In genomic region chr12:6425588-6426531, GRCh38 we compare ENCODE assay signal across 11 cellular contexts. TPM values are rescaled to one million over a fixed set of nuclear protein-coding genes. Genes with fewer than 3 reads are reported as not detected.
DNase-seq lines count a peak whose midpoint lies in the region; ATAC-seq, FAIRE-seq and TF ChIP-seq lines count a peak whose summit lies in the region.
"Had no signal": no experiment of that assay in that cellular context is flagged by ENCODE, and none has a peak within 500 bp of the region (broad histone marks: within the 10 kb centered on the region; RNA-seq: fewer than 3 reads in every experiment).

No MANE protein-coding gene starts in this region.

- no peak overlapping the region for H2BK120ac ChIP-seq in H1 (replicated peaks; ENCODE audit: low read depth, low read length)

- H3K4me2 ChIP-seq in H1 (ENCODE audit: insufficient read depth in 1 of 2, low read depth in 2 of 2, low read length in 2 of 2): no peak overlapping the region

- FAIRE-seq in H1 (lab: Jason Lieb, UNC): no peak

- H3K27ac Mint-ChIP-seq in activated T-cell treated with anti-CD3 and anti-CD28 coated beads, Interleukin-2, amount 50 U/mL, for 24 hours: peak overlapping the region; percentile 99
- peak overlapping the region; percentile 99 for H3K27ac Mint-ChIP-seq in stimulated activated naive B cell treated with anti-CD40 and anti-IgM and Interleukin-4, amounts not matched to agents 10 μg/mL and 1 μg/mL and 100 μg/mL, for 72 hours

- no peaks in the 10 kb centered on the region for H3K36me3 Mint-ChIP-seq in activated T-cell treated with anti-CD3 and anti-CD28 coated beads, Interleukin-2, amount 50 U/mL, for 24 hours (ENCODE audit: low read depth)
- H3K36me3 Mint-ChIP-seq in stimulated activated naive B cell treated with anti-CD40 and anti-IgM and Interleukin-4, amounts not matched to agents 10 μg/mL and 1 μg/mL and 100 μg/mL, for 72 hours: no peaks in the 10 kb centered on the region

- H2BK5ac ChIP-seq in H1 (ENCODE audit: low read depth, low read length): no peak overlapping the region

- no peaks in the 10 kb centered on the region for H3K9me3 ChIP-seq in H1 (ENCODE audit: insufficient read depth in 2 of 2, low read depth in 1 of 2, low read length in 1 of 2)
- H3K9me3 ChIP-seq: BE2C had no signal

- no peaks in the 10 kb centered on the region for H3K36me3 ChIP-seq in H1 (ENCODE audit: control insufficient read depth in 2 of 4, insufficient read depth in 4 of 4, low read length in 3 of 4)
- H3K36me3 ChIP-seq: BE2C had no signal

- no peak overlapping the region for H3K4me3 ChIP-seq in H1 (ENCODE audit: extremely low read depth in 1 of 4, insufficient read depth in 2 of 4, low read depth in 3 of 4, low read length in 4 of 4)

- H3K27me3 Mint-ChIP-seq in activated T-cell treated with anti-CD3 and anti-CD28 coated beads, Interleukin-2, amount 50 U/mL, for 24 hours: no peaks in the 10 kb centered on the region
- peaks cover 0 to 3% of the 10 kb centered on the region in 2 donors for H3K27me3 Mint-ChIP-seq in stimulated activated naive B cell treated with anti-CD40 and anti-IgM and Interleukin-4, amounts not matched to agents 10 μg/mL and 1 μg/mL and 100 μg/mL, for 72 hours

- H2BK20ac ChIP-seq in H1 (ENCODE audit: low read length): 0 out of 2 replicates have a peak overlapping the region, but pooled peaks have one; percentile 40

- H3K14ac ChIP-seq in H1 (ENCODE audit: insufficient read length): no peak overlapping the region

- H3K27me3 ChIP-seq in H1 (replicated peaks in 1 of 4; ENCODE audit: control insufficient read depth in 3 of 4, extremely low read depth in 1 of 4, insufficient read depth in 3 of 4, low read length in 3 of 4): no peaks in the 10 kb centered on the region; a peak in 1 of 7 replicates
- H3K27me3 ChIP-seq: BE2C had no signal

- H3K23me2 ChIP-seq in H1 (ENCODE audit: low read depth, low read length): no peaks in the 10 kb centered on the region

- no peak overlapping the region for H4K5ac ChIP-seq in H1 (ENCODE audit: insufficient read length, low read depth, low read length)

- no peaks in the 10 kb centered on the region for H4K20me1 ChIP-seq in H1 (replicated peaks in 1 of 2; ENCODE audit: control insufficient read depth in 1 of 2, insufficient read depth in 2 of 2, low read length in 2 of 2)

- H3K56ac ChIP-seq in H1 (replicated peaks; ENCODE audit: insufficient read length, low read depth, low read length): no peak overlapping the region

- H3K4me1 Mint-ChIP-seq in activated T-cell treated with anti-CD3 and anti-CD28 coated beads, Interleukin-2, amount 50 U/mL, for 24 hours (ENCODE audit: low read depth): peaks cover 68% of the 10 kb centered on the region
- H3K4me1 Mint-ChIP-seq in stimulated activated naive B cell treated with anti-CD40 and anti-IgM and Interleukin-4, amounts not matched to agents 10 μg/mL and 1 μg/mL and 100 μg/mL, for 72 hours: peaks cover 43 to 59% of the 10 kb centered on the region in 2 donors

- CTCF ChIA-PET in H1 (lab: Charles Lee; ENCODE audit: partially characterized antibody): interaction anchor here (1.3 to 7.4 kb wide), 6 partner anchors 13 to 113 kb away, joined by 3 to 202 read pairs (median 7); partner anchors contain the start of gene MRPL51

- TF ChIP-seq RAD21 in H1 (IDR thresholded peaks at IDR 0.05 in 1 of 2, conservative IDR thresholded peaks at IDR 0.05 in 1 of 2; ENCODE audit: low read depth in 2 of 2, low read length in 2 of 2): no peak

- no peak overlapping the region for H3K9ac ChIP-seq in H1 (replicated peaks in 1 of 4; ENCODE audit: extremely low read depth in 1 of 4, low read depth in 3 of 4, low read length in 3 of 4)

- no peaks in the 10 kb centered on the region for H3K79me1 ChIP-seq in H1 (ENCODE audit: low read depth, low read length)

- H2AK5ac ChIP-seq in H1 (ENCODE audit: low read depth, low read length): no peak overlapping the region

- H3K23ac ChIP-seq in H1 (ENCODE audit: insufficient read length): no peak overlapping the region

- peak overlapping the region; percentile 77 for H3K4me3 Mint-ChIP-seq in activated T-cell treated with anti-CD3 and anti-CD28 coated beads, Interleukin-2, amount 50 U/mL, for 24 hours
- H3K4me3 Mint-ChIP-seq in stimulated activated naive B cell treated with anti-CD40 and anti-IgM and Interleukin-4, amounts not matched to agents 10 μg/mL and 1 μg/mL and 100 μg/mL, for 72 hours: peak overlapping the region; percentile 86 to 91

- H3K4me1 ChIP-seq in H1 (replicated peaks in 1 of 4; ENCODE audit: control insufficient read depth in 3 of 4, insufficient read depth in 4 of 4, low read length in 3 of 4): peaks cover 0 to 4% (median under 1%) of the 10 kb centered on the region in 4 experiments; a peak in 2 of 7 replicates

- no peak overlapping the region for H2AFZ ChIP-seq in H1 (ENCODE audit: low read length)

- 93% methylated on average over 22 of the region's 23 CpGs; no CpG with 5 or more reads in 1 of the 2 experiments for WGBS in H1 (ENCODE audit: extremely low coverage in 1 of 2, insufficient coverage in 1 of 2, insufficient read length in 1 of 2, insufficient replicate concordance in 2 of 2, low coverage in 1 of 2, low lambda C conversion rate in 2 of 2, missing lambda C conversion rate in 1 of 2), 2 experiments

- POLR2A ChIA-PET in H1 (lab: Charles Lee; ENCODE audit: partially characterized antibody): interaction anchor here (0.9 to 4.9 kb wide), 9 partner anchors 9 to 111 kb away, joined by 3 to 38 read pairs (median 4); partner anchors contain the start of genes GAPDH and VAMP1

- peak; percentile 63 for DNase-seq in activated T-cell treated with anti-CD3 and anti-CD28 coated beads, Interleukin-2, amount 50 U/mL, for 24 hours
- DNase-seq in activated T-cell treated with anti-CD3 and anti-CD28 coated beads, Interleukin-2, amount 50 U/mL, for 1 hour: no peak
- DNase-seq in H1 (ENCODE audit: low read depth in 1 of 2, low spot score in 2 of 2): no peak
- peak; percentile 68 for DNase-seq in stimulated activated naive B cell treated with anti-CD40 and anti-IgM and Interleukin-4, amounts not matched to agents 10 μg/mL and 1 μg/mL and 100 μg/mL, for 72 hours
- no peak for DNase-seq in H4 (ENCODE audit: low spot score)
- DNase-seq in mucosa of gallbladder (ENCODE audit: low spot score): no peak
- DNase-seq: BE2C, NCI-H187 treated with DMSO at 0.1 percent for 48 hours had no signal

- TF ChIP-seq POLR2A in Raji (IDR thresholded peaks at IDR 0.05; ENCODE audit: insufficient read depth, low read depth, low read length): peak; percentile 67
- TF ChIP-seq POLR2A in H1 (IDR thresholded peaks at IDR 0.05; ENCODE audit: control extremely low read depth in 1 of 2, low read depth in 2 of 2, low read length in 2 of 2): no peak

- H4K8ac ChIP-seq in H1 (ENCODE audit: extremely low read depth, insufficient read depth, low read length): no peak overlapping the region

- TF ChIP-seq EP300 in H1 (IDR thresholded peaks at IDR 0.05; ENCODE audit: borderline replicate concordance in 1 of 2, low read depth in 2 of 2, low read length in 2 of 2): no peak

- H3K27ac ChIP-seq in H1 (ENCODE audit: low read depth, low read length): no peak overlapping the region

- no peak overlapping the region for H2BK12ac ChIP-seq in H1 (ENCODE audit: low read depth, low read length)

- no peaks in the 10 kb centered on the region for H3K9me3 Mint-ChIP-seq in activated T-cell treated with anti-CD3 and anti-CD28 coated beads, Interleukin-2, amount 50 U/mL, for 24 hours
- no peaks in the 10 kb centered on the region for H3K9me3 Mint-ChIP-seq in stimulated activated naive B cell treated with anti-CD40 and anti-IgM and Interleukin-4, amounts not matched to agents 10 μg/mL and 1 μg/mL and 100 μg/mL, for 72 hours

- H3K4ac ChIP-seq in H1 (replicated peaks; ENCODE audit: insufficient read length, low read depth, low read length): no peak overlapping the region

- H2BK15ac ChIP-seq in H1 (ENCODE audit: low read length): no peak overlapping the region

- ATAC-seq in stimulated activated naive B cell treated with anti-CD40 and anti-IgM and Interleukin-4, amounts not matched to agents 10 μg/mL and 1 μg/mL and 100 μg/mL, for 72 hours (replicated peaks): peak; percentile 41 to 42
- no peak for ATAC-seq in GM18502 (IDR thresholded peaks at IDR 0.05; ENCODE audit: poor library complexity, unreplicated experiment)

- no peak overlapping the region for H4K91ac ChIP-seq in H1 (replicated peaks; ENCODE audit: insufficient read length, low read length)

- H3K18ac ChIP-seq in H1 (ENCODE audit: extremely low read depth, low read length): no peak overlapping the region

- TF ChIP-seq CTCF in H1 (IDR thresholded peaks at IDR 0.05; ENCODE audit: control extremely low read depth in 1 of 3, insufficient read depth in 1 of 3, low read depth in 1 of 3, low read length in 3 of 3): no peak

- no peaks in the 10 kb centered on the region for H3K79me2 ChIP-seq in H1 (ENCODE audit: control insufficient read depth in 1 of 2, insufficient read depth in 2 of 2, low read length in 2 of 2)

RNA-seq across cellular contexts. Expression of gene CD27, which starts 18.9 kb away (rescaled TPM):
- 0.28 TPM in 1 of 2 replicates, not detected in the other for total RNA-seq in H1 (2021; fragmentation: NEBNext Ultra II Directional; extraction: Animal tissue kit (Norgen Biotek cat#: 25700))
- polyA plus RNA-seq in H1 (2011; rRNA removed): 0.39 TPM in 2 replicates
- 0.30 TPM for polyA plus RNA-seq in H1 (2011; cell fraction: cytosol; rRNA removed)
- 0.19 TPM for polyA plus RNA-seq in H1 (2011; cell fraction: nucleus; rRNA removed)
- 0.31 to 0.60 TPM (median 0.42 TPM) in 4 replicates for polyA plus RNA-seq in H1 (2012, experiment 1 of 2)
- polyA plus RNA-seq in H1 (2012, experiment 2 of 2): 0.31 TPM
- polyA plus RNA-seq in H1 (2013, experiment 1 of 2): 0.18 TPM
- polyA plus RNA-seq in H1 (2013, experiment 2 of 2): 0.13 TPM
- 0.22 and 0.60 TPM in 2 replicates for polyA minus RNA-seq in H1 (2011; rRNA and poly(A)+ RNA removed)
- polyA minus RNA-seq in H1 (2011; cell fraction: cytosol; rRNA and poly(A)+ RNA removed): not detected
- not detected for polyA minus RNA-seq in H1 (2011; cell fraction: nucleus; rRNA and poly(A)+ RNA removed)
- total RNA-seq in H4 (2014; rRNA removed; shearing (Covaris generic)): not detected in 2 replicates
- total RNA-seq in mucosa of gallbladder: 3.8 TPM

RNA-seq across cellular contexts. Expression of gene TAPBPL, which starts 26.0 kb away (rescaled TPM):
- 0.61 and 0.67 TPM in 2 replicates for total RNA-seq in H1 (2021; fragmentation: NEBNext Ultra II Directional; extraction: Animal tissue kit (Norgen Biotek cat#: 25700))
- 1.5 and 1.6 TPM in 2 replicates for polyA plus RNA-seq in H1 (2011; rRNA removed)
- 0.72 TPM for polyA plus RNA-seq in H1 (2011; cell fraction: cytosol; rRNA removed)
- polyA plus RNA-seq in H1 (2011; cell fraction: nucleus; rRNA removed): 1.7 TPM
- polyA plus RNA-seq in H1 (2012, experiment 1 of 2): 1.3 to 2.0 TPM (median 1.6 TPM) in 4 replicates
- polyA plus RNA-seq in H1 (2012, experiment 2 of 2): 0.37 TPM
- polyA plus RNA-seq in H1 (2013, experiment 1 of 2): 0.41 TPM
- polyA plus RNA-seq in H1 (2013, experiment 2 of 2): 0.70 TPM
- 1.00 and 1.5 TPM in 2 replicates for polyA minus RNA-seq in H1 (2011; rRNA and poly(A)+ RNA removed)
- polyA minus RNA-seq in H1 (2011; cell fraction: cytosol; rRNA and poly(A)+ RNA removed): not detected
- polyA minus RNA-seq in H1 (2011; cell fraction: nucleus; rRNA and poly(A)+ RNA removed): 1.6 TPM
- total RNA-seq in H4 (2014; rRNA removed; shearing (Covaris generic)): 8.6 and 20.5 TPM in 2 replicates
- 53.1 TPM for total RNA-seq in mucosa of gallbladder

RNA-seq across cellular contexts. Expression of gene LTBR, which starts 41.9 kb away (rescaled TPM):
- total RNA-seq in H1 (2021; fragmentation: NEBNext Ultra II Directional; extraction: Animal tissue kit (Norgen Biotek cat#: 25700)): 6.3 and 6.7 TPM in 2 replicates
- polyA plus RNA-seq in H1 (2011; rRNA removed): 5.1 and 9.2 TPM in 2 replicates
- polyA plus RNA-seq in H1 (2011; cell fraction: cytosol; rRNA removed): 4.2 TPM
- 7.9 TPM for polyA plus RNA-seq in H1 (2011; cell fraction: nucleus; rRNA removed)
- polyA plus RNA-seq in H1 (2012, experiment 1 of 2): 27.4 to 39.4 TPM (median 31.7 TPM) in 4 replicates
- polyA plus RNA-seq in H1 (2012, experiment 2 of 2): 11.0 TPM
- polyA plus RNA-seq in H1 (2013, experiment 1 of 2): 11.7 TPM
- 13.4 TPM for polyA plus RNA-seq in H1 (2013, experiment 2 of 2)
- 2.2 and 3.2 TPM in 2 replicates for polyA minus RNA-seq in H1 (2011; rRNA and poly(A)+ RNA removed)
- polyA minus RNA-seq in H1 (2011; cell fraction: cytosol; rRNA and poly(A)+ RNA removed): 3.6 TPM
- 7.4 TPM for polyA minus RNA-seq in H1 (2011; cell fraction: nucleus; rRNA and poly(A)+ RNA removed)
- 19.5 and 31.5 TPM in 2 replicates for total RNA-seq in H4 (2014; rRNA removed; shearing (Covaris generic))
- 180 TPM for total RNA-seq in mucosa of gallbladder

RNA-seq across cellular contexts. Expression of gene VAMP1, which starts 44.6 kb away (rescaled TPM):
- total RNA-seq in H1 (2021; fragmentation: NEBNext Ultra II Directional; extraction: Animal tissue kit (Norgen Biotek cat#: 25700)): 9.3 and 10.8 TPM in 2 replicates
- polyA plus RNA-seq in H1 (2011; rRNA removed): 23.1 and 28.2 TPM in 2 replicates
- polyA plus RNA-seq in H1 (2011; cell fraction: cytosol; rRNA removed): 32.5 TPM
- polyA plus RNA-seq in H1 (2011; cell fraction: nucleus; rRNA removed): 132 TPM
- polyA plus RNA-seq in H1 (2012, experiment 1 of 2): 14.8 to 22.9 TPM (median 21.4 TPM) in 4 replicates
- polyA plus RNA-seq in H1 (2012, experiment 2 of 2): 7.8 TPM
- polyA plus RNA-seq in H1 (2013, experiment 1 of 2): 13.7 TPM
- polyA plus RNA-seq in H1 (2013, experiment 2 of 2): 13.4 TPM
- polyA minus RNA-seq in H1 (2011; rRNA and poly(A)+ RNA removed): 12.5 and 12.6 TPM in 2 replicates
- polyA minus RNA-seq in H1 (2011; cell fraction: cytosol; rRNA and poly(A)+ RNA removed): 15.7 TPM
- 17.7 TPM for polyA minus RNA-seq in H1 (2011; cell fraction: nucleus; rRNA and poly(A)+ RNA removed)
- 2.8 and 4.1 TPM in 2 replicates for total RNA-seq in H4 (2014; rRNA removed; shearing (Covaris generic))
- 12.3 TPM for total RNA-seq in mucosa of gallbladder

RNA-seq across cellular contexts. Expression of gene SCNN1A, which starts 50.5 kb away (rescaled TPM):
- 85.5 and 89.0 TPM in 2 replicates for total RNA-seq in H1 (2021; fragmentation: NEBNext Ultra II Directional; extraction: Animal tissue kit (Norgen Biotek cat#: 25700))
- 156 and 192 TPM in 2 replicates for polyA plus RNA-seq in H1 (2011; rRNA removed)
- 97.5 TPM for polyA plus RNA-seq in H1 (2011; cell fraction: cytosol; rRNA removed)
- 220 TPM for polyA plus RNA-seq in H1 (2011; cell fraction: nucleus; rRNA removed)
- polyA plus RNA-seq in H1 (2012, experiment 1 of 2): 83.5 to 112 TPM (median 108 TPM) in 4 replicates
- polyA plus RNA-seq in H1 (2012, experiment 2 of 2): 95.0 TPM
- polyA plus RNA-seq in H1 (2013, experiment 1 of 2): 112 TPM
- 115 TPM for polyA plus RNA-seq in H1 (2013, experiment 2 of 2)
- 117 and 161 TPM in 2 replicates for polyA minus RNA-seq in H1 (2011; rRNA and poly(A)+ RNA removed)
- polyA minus RNA-seq in H1 (2011; cell fraction: cytosol; rRNA and poly(A)+ RNA removed): 49.3 TPM
- 76.1 TPM for polyA minus RNA-seq in H1 (2011; cell fraction: nucleus; rRNA and poly(A)+ RNA removed)
- 1.7 and 2.1 TPM in 2 replicates for total RNA-seq in H4 (2014; rRNA removed; shearing (Covaris generic))
- 52.7 TPM for total RNA-seq in mucosa of gallbladder
- total RNA-seq: glomerular endothelial cell had no signal

Comparison
In these comparisons a context has a peak if more than half of its experiments do, and no peak if none do; other contexts are left out.
1. DNase-seq: peak in activated T-cell treated with anti-CD3 and anti-CD28 coated beads, Interleukin-2, amount 50 U/mL, for 24 hours (single experiment) and stimulated activated naive B cell treated with anti-CD40 and anti-IgM and Interleukin-4, amounts not matched to agents 10 μg/mL and 1 μg/mL and 100 μg/mL, for 72 hours (single experiment); none in activated T-cell treated with anti-CD3 and anti-CD28 coated beads, Interleukin-2, amount 50 U/mL, for 1 hour (single experiment), H1 (0 of 2), H4 (single experiment) and mucosa of gallbladder (single experiment).